In genomic region chr2:130374587-130375290, GRCh38 we compare ENCODE assay signal across 11 cellular contexts. TPM values are rescaled to one million over a fixed set of nuclear protein-coding genes. Genes with fewer than 3 reads are reported as not detected.
DNase-seq lines count a peak whose midpoint lies in the region; ATAC-seq and TF ChIP-seq lines count a peak whose summit lies in the region.
"Had no signal": no experiment of that assay in that cellular context is flagged by ENCODE, and none has a peak within 500 bp of the region (broad histone marks: within the 10 kb centered on the region; RNA-seq: fewer than 3 reads in every experiment).

No MANE protein-coding gene starts in this region.

- 86 to 91% methylated on average over 9 of the region's 9 CpGs for WGBS in thyroid gland, 2 donors

- peaks cover 70% of the 10 kb centered on the region for H3K4me1 Mint-ChIP-seq in activated naive CD8-positive, alpha-beta T cell (ENCODE audit: low read depth)

- no peak for TF ChIP-seq CTCF in thyroid gland (IDR thresholded peaks at IDR 0.05)

- ATAC-seq in stimulated activated naive CD8-positive, alpha-beta T cell treated with anti-CD3 and anti-CD28 coated beads, Interleukin-15, Interleukin-2, amounts not matched to agents 100 U/mL and 50 U/mL, for 24 hours = no peak

- H3K4me3 Mint-ChIP-seq in activated naive CD8-positive, alpha-beta T cell = peak overlapping the region; percentile 38

- peak overlapping the region; percentile 41 for H3K27ac ChIP-seq in ACC112 (ENCODE audit: low read depth, low read length)
- H3K27ac ChIP-seq in thyroid gland = no peak overlapping the region

- no peak overlapping the region for H2AFZ ChIP-seq in ACC112 (ENCODE audit: low read length, unreplicated experiment)

- peaks cover 48% of the 10 kb centered on the region for H3K79me2 ChIP-seq in ACC112 (ENCODE audit: control insufficient read depth, insufficient read depth, low read length, unreplicated experiment)

- H3K36me3 ChIP-seq in ACC112 (ENCODE audit: insufficient read depth, low read length) (peaks cover 14% of the 10 kb centered on the region; the same call in 1 of the 2 replicates), thyroid gland (no peaks in the 10 kb centered on the region)

- H3K4me1 ChIP-seq in ACC112 (ENCODE audit: control insufficient read depth, insufficient read depth, low read length, unreplicated experiment) (peaks cover 22% of the 10 kb centered on the region), thyroid gland (peaks cover 21 to 32% of the 10 kb centered on the region in 2 donors)

- H3K27me3 Mint-ChIP-seq in activated naive CD8-positive, alpha-beta T cell = no peaks in the 10 kb centered on the region

- no peaks in the 10 kb centered on the region for H3K9me3 Mint-ChIP-seq in activated naive CD8-positive, alpha-beta T cell (ENCODE audit: low read depth)

- H3K27me3 ChIP-seq in ACC112 (ENCODE audit: insufficient read depth, low read length) = no peaks in the 10 kb centered on the region
- H3K27me3 ChIP-seq in thyroid gland = no peaks in the 10 kb centered on the region

- TF ChIP-seq POLR2A in thyroid gland (IDR thresholded peaks at IDR 0.05) = no peak

- H3K4me3 ChIP-seq in ACC112 (ENCODE audit: low read depth, low read length) (peak overlapping the region; percentile 9; the same call in 1 of the 2 replicates), thyroid gland (replicated peaks in 1 of 3) (no peak overlapping the region)

- peaks cover 12% of the 10 kb centered on the region for H3K36me3 Mint-ChIP-seq in activated naive CD8-positive, alpha-beta T cell

- peak; percentile 31 for DNase-seq in GM03348 (ENCODE audit: low spot score)
- peak; percentile 65 for DNase-seq in iris pigment epithelial cell (ENCODE audit: low read depth)
- no peak for DNase-seq in NCI-H1105 (lab: John Stamatoyannopoulos, UW)
- DNase-seq in NCI-H510A (lab: John Stamatoyannopoulos, UW) = no peak
- no peak for DNase-seq in thyroid gland
- DNase-seq in stimulated activated naive CD8-positive, alpha-beta T cell treated with anti-CD3 and anti-CD28 coated beads, Interleukin-15, Interleukin-2, amounts not matched to agents 100 U/mL and 50 U/mL, for 24 hours = no peak
- DNase-seq: activated naive CD4-positive, alpha-beta T cell treated with anti-CD3 and anti-CD28 coated beads, Interleukin-2, amount 50 U/mL, for 16 hours; kidney glomerular epithelial cell; retina had no signal

- intact Hi-C loops in thyroid gland (cut with DNase I) = no loop called here

- peak overlapping the region; percentile 46 for H3K27ac Mint-ChIP-seq in activated naive CD8-positive, alpha-beta T cell

- no peaks in the 10 kb centered on the region for H3K9me3 ChIP-seq in thyroid gland

RNA-seq across cellular contexts. Expression of gene PTPN18, which starts 18.9 kb away (rescaled TPM):
- 10 to 100 TPM; 45.5 to 69.8 (median 57.4) TPM for total RNA-seq in thyroid gland

RNA-seq across cellular contexts. Expression of gene IMP4, which starts 32.0 kb away (rescaled TPM):
- 10 to 100 TPM; 69.5 to 98.6 (median 94.4) TPM for total RNA-seq in thyroid gland

Comparison
In these comparisons a context has a peak if more than half of its experiments do, and no peak if none do; other contexts are left out.
1. DNase-seq: peak in GM03348 (single experiment) and iris pigment epithelial cell (single experiment); none in NCI-H1105 (single experiment), NCI-H510A (single experiment), thyroid gland (0 of 2) and stimulated activated naive CD8-positive, alpha-beta T cell treated with anti-CD3 and anti-CD28 coated beads, Interleukin-15, Interleukin-2, amounts not matched to agents 100 U/mL and 50 U/mL, for 24 hours (single experiment).